ENCODE assay signal across 19 cellular contexts in the genomic region with DNA sequence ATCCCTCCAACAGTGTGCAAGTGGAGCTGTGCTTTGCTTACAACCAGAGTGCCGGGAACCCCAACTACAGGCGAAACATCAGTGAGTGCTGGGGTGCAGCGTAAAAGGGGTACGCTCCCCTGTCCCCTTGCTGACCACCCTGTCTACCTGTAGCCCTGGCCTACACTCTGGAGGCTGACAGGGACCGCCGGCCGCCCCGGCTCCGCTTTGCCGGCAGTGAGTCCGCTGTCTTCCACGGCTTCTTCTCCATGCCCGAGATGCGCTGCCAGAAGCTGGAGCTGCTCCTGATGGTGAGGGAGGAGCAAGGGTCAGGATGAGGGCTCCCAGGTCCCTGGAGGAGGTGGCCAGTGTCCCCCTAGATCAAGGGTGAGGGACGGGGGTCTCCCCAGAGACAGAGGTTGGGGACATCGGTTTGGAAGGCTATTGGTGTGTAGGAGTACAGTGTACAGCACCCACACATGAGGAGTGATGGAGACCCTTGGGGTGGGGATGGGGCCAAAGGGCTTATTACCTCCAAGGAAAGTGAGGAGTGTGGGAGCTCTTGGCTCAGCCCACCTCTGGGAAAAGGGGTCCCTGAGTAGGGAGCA. TPM values are rescaled to one million over a fixed set of nuclear protein-coding genes. Genes with fewer than 3 reads are reported as not detected.
DNase-seq lines count a peak whose midpoint lies in the region; FAIRE-seq and TF ChIP-seq lines count a peak whose summit lies in the region.
"Had no signal": no experiment of that assay in that cellular context is flagged by ENCODE, and none has a peak within 500 bp of the region (broad histone marks: within the 10 kb centered on the region; RNA-seq: fewer than 3 reads in every experiment).

No MANE protein-coding gene starts in this region.

- H3K4me3 Mint-ChIP-seq in Calu3 (ENCODE audit: low read depth, unreplicated experiment), result no peak overlapping the region
- no peak overlapping the region for H3K4me3 Mint-ChIP-seq in chondrocyte (ENCODE audit: unreplicated experiment)
- H3K4me3 Mint-ChIP-seq: CD4-positive, alpha-beta memory T cell; H9 had no signal

- H3K36me3 ChIP-seq in osteoblast (ENCODE audit: insufficient read depth, low read length) (peaks cover 93% of the 10 kb centered on the region), brain microvascular endothelial cell (replicated peaks) (peaks cover 95% of the 10 kb centered on the region)
- H3K36me3 ChIP-seq: BE2C had no signal

- peaks cover 32% of the 10 kb centered on the region for H4K20me1 ChIP-seq in osteoblast (ENCODE audit: insufficient read depth, low read length)

- peaks cover 95% of the 10 kb centered on the region for H3K79me2 ChIP-seq in osteoblast (ENCODE audit: insufficient read depth, low read length)

- H3K9me3 Mint-ChIP-seq in Calu3 (ENCODE audit: low read depth, unreplicated experiment), result no peaks in the 10 kb centered on the region
- no peaks in the 10 kb centered on the region for H3K9me3 Mint-ChIP-seq in chondrocyte (ENCODE audit: low read depth)
- H3K9me3 Mint-ChIP-seq: CD4-positive, alpha-beta memory T cell had no signal

- no peak overlapping the region for H3K4me3 ChIP-seq in osteoblast (ENCODE audit: insufficient read depth, low read length)
- no peak overlapping the region for H3K4me3 ChIP-seq in brain microvascular endothelial cell (ENCODE audit: low read depth, low read length)
- H3K4me3 ChIP-seq: A549, GM23248 had no signal

- intact Hi-C loops in Calu3 (cut with micrococcal nuclease; ENCODE audit: unreplicated experiment), result no loop called here

- in situ Hi-C loops in brain microvascular endothelial cell (cut with HindIII; ENCODE audit: low pct_ligation_motif_present, low sequenced_read_pairs), result no loop called here

- H3K36me3 Mint-ChIP-seq in Calu3 (ENCODE audit: insufficient read depth, unreplicated experiment) (peaks cover 100% of the 10 kb centered on the region), chondrocyte (ENCODE audit: low read depth) (peaks cover 60% of the 10 kb centered on the region)

- H3K4me2 ChIP-seq in osteoblast (ENCODE audit: insufficient read depth, low read length), result no peak overlapping the region
- H3K4me2 ChIP-seq: A549 had no signal

- CTCF ChIA-PET in Calu3 (lab: Charles Lee), result interaction anchor here (0.6 kb wide), 2 partner anchors 490 to 811 kb away, joined by 3 to 5 read pairs; no protein-coding TSS in a partner anchor

- no peak for DNase-seq in Calu3
- DNase-seq in HTR-8/SVneo (ENCODE audit: insufficient read length, low spot score), result no peak
- peak; percentile 87 for DNase-seq in chondrocyte (ENCODE audit: low spot score)
- peak; percentile 62 for DNase-seq in osteoblast (ENCODE audit: insufficient read length, low spot score, missing footprints)
- DNase-seq in HUDEP-2 (lab: John Stamatoyannopoulos, UW; ENCODE audit: unreplicated experiment in 76 of 76), result no peak
- no peak for DNase-seq in brain microvascular endothelial cell
- DNase-seq: BE2C, DMS153, DMS79 treated with DMSO at 0.1 percent for 48 hours, EL, GM23248, H9 had no signal

- H3K4me1 ChIP-seq in osteoblast (ENCODE audit: insufficient read depth, low read length), result peaks cover 9% of the 10 kb centered on the region
- H3K4me1 ChIP-seq: BE2C had no signal

- H3K9me3 ChIP-seq in osteoblast (ENCODE audit: low read depth, low read length), result no peaks in the 10 kb centered on the region
- H3K9me3 ChIP-seq: A549, BE2C had no signal

- no peak overlapping the region for H3K27ac ChIP-seq in osteoblast (ENCODE audit: low read depth, low read length)
- no peak overlapping the region for H3K27ac ChIP-seq in brain microvascular endothelial cell
- H3K27ac ChIP-seq: A549, C4-2B, GM23248 had no signal

- H2AFZ ChIP-seq in osteoblast (ENCODE audit: low read length), result no peak overlapping the region
- H2AFZ ChIP-seq: GM23248 had no signal

- H3K27me3 ChIP-seq in osteoblast (ENCODE audit: insufficient read depth, low read length) (no peaks in the 10 kb centered on the region), brain microvascular endothelial cell (replicated peaks) (no peaks in the 10 kb centered on the region)
- H3K27me3 ChIP-seq: BE2C had no signal

- H3K4me1 Mint-ChIP-seq in Calu3 (ENCODE audit: low read depth, unreplicated experiment) (peaks cover 52% of the 10 kb centered on the region), chondrocyte (ENCODE audit: low read depth) (peaks cover 12% of the 10 kb centered on the region)
- H3K4me1 Mint-ChIP-seq: CD4-positive, alpha-beta memory T cell had no signal

- TF ChIP-seq CTCF in Calu3 (IDR thresholded peaks at IDR 0.05; ENCODE audit: unreplicated experiment) (no peak), chondrocyte (IDR thresholded peaks at IDR 0.05) (no peak), osteoblast (IDR thresholded peaks at IDR 0.05; ENCODE audit: extremely low read depth, low read depth, low read length) (no peak), brain microvascular endothelial cell (IDR thresholded peaks at IDR 0.05; ENCODE audit: low read depth, low read length, missing control alignments) (no peak)

- no TSS peak for BruUV-seq in Calu3 (replicated peaks; lab: Mats Ljungman, UMichigan)

- FAIRE-seq in HTR-8/SVneo (lab: Jason Lieb, UNC), result peak; percentile 64
- FAIRE-seq: A549, D721Med, G401.6, GM12891 had no signal

- H3K27ac Mint-ChIP-seq in Calu3 (ENCODE audit: unreplicated experiment), result peak overlapping the region; percentile 53
- peak overlapping the region; percentile 12 for H3K27ac Mint-ChIP-seq in chondrocyte (ENCODE audit: unreplicated experiment)
- H3K27ac Mint-ChIP-seq: H9 had no signal

- no peaks in the 10 kb centered on the region for H3K27me3 Mint-ChIP-seq in Calu3 (ENCODE audit: unreplicated experiment)
- no peaks in the 10 kb centered on the region for H3K27me3 Mint-ChIP-seq in chondrocyte (ENCODE audit: low read depth)
- H3K27me3 Mint-ChIP-seq: CD4-positive, alpha-beta memory T cell had no signal

RNA-seq across cellular contexts. Expression of a gene that starts 19.6 kb away (rescaled TPM):
- 29.5 and 39.1 TPM in 2 replicates for total RNA-seq in Calu3 (2022)
- total RNA-seq in chondrocyte, result 28.9 to 38.0 TPM (median 31.1 TPM) in 3 replicates
- 43.4 and 54.8 TPM in 2 replicates for total RNA-seq in osteoblast

RNA-seq across cellular contexts. Expression of a gene that starts 19.6 kb away (rescaled TPM):
- total RNA-seq in Calu3 (2022) (539 and 709 TPM in 2 replicates), chondrocyte (85.8 to 236 TPM (median 216 TPM) in 3 replicates), osteoblast (73.4 and 81.4 TPM in 2 replicates)

RNA-seq across cellular contexts. Expression of a gene that starts 54.4 kb away (rescaled TPM):
- total RNA-seq in Calu3 (2022), result not detected in 2 replicates
- 26.0 to 29.4 TPM (median 27.6 TPM) in 3 replicates for total RNA-seq in chondrocyte
- total RNA-seq in osteoblast, result 2.5 and 2.7 TPM in 2 replicates
- total RNA-seq: HT1080 had no signal

Comparison
In these comparisons a context has a peak if more than half of its experiments do, and no peak if none do; other contexts are left out.
1. DNase-seq: peak in chondrocyte (single experiment) and osteoblast (single experiment); none in Calu3 (single experiment), HTR-8/SVneo (single experiment), HUDEP-2 (0 of 76) and brain microvascular endothelial cell (single experiment).